ENCODE assay signal across 8 cellular contexts in genomic region chr4:169621754-169622481, GRCh38. TPM values are rescaled to one million over a fixed set of nuclear protein-coding genes. Genes with fewer than 3 reads are reported as not detected.
DNase-seq lines count a peak whose midpoint lies in the region; ATAC-seq and TF ChIP-seq lines count a peak whose summit lies in the region.

No MANE protein-coding gene starts in this region.

- no peaks in the 10 kb centered on the region for H3K9me3 ChIP-seq in trophoblast cell (ENCODE audit: insufficient read depth, low read depth, low read length)

- H3K27me3 ChIP-seq in GM06990 (replicated peaks; ENCODE audit: control insufficient read depth, insufficient read depth, low read length) (no peaks in the 10 kb centered on the region), trophoblast cell (ENCODE audit: insufficient read depth, low read length) (no peaks in the 10 kb centered on the region)

- WGBS in trophoblast cell (ENCODE audit: extremely low coverage, insufficient coverage, insufficient read length): no CpG with 5 or more reads among the region's 6 CpGs

- H3K4me3 ChIP-seq in GM06990 (replicated peaks; ENCODE audit: low read depth, low read length) (peak overlapping the region; percentile 71), trophoblast cell (ENCODE audit: low read depth, low read length) (no peak overlapping the region)

- no peak overlapping the region for H3K23ac ChIP-seq in trophoblast cell (ENCODE audit: low read length)

- H3K9ac ChIP-seq in trophoblast cell (ENCODE audit: low read length): no peak overlapping the region

- peaks cover 53% of the 10 kb centered on the region for H3K4me1 Mint-ChIP-seq in T-helper 1 cell treated with Interleukin-12 subunit alpha and Interleukin-12 subunit beta and Interleukin-4 antibody, amounts not matched to agents 30 μg/mL and 1 μg/mL, for 36 hours (ENCODE audit: low read depth)

- H4K8ac ChIP-seq in trophoblast cell (ENCODE audit: low read depth, low read length): no peak overlapping the region

- H2AFZ ChIP-seq in trophoblast cell (ENCODE audit: insufficient read depth, low read length, poor library complexity): no peak overlapping the region

- H3K27ac ChIP-seq in epithelial cell of prostate: peak overlapping the region; percentile 92
- no peak overlapping the region for H3K27ac ChIP-seq in trophoblast cell (ENCODE audit: low read depth, low read length)
- no peak overlapping the region for H3K27ac ChIP-seq in substantia nigra (ENCODE audit: low read depth, low read length, poor library complexity, severe bottlenecking)

- no peak overlapping the region for H2BK5ac ChIP-seq in trophoblast cell (ENCODE audit: low read depth, low read length, poor library complexity)

- no peak for TF ChIP-seq CTCF in GM06990 (IDR thresholded peaks at IDR 0.05; ENCODE audit: insufficient read depth, low read length, poor library complexity, severe bottlenecking)

- peaks cover 0 to 7% of the 10 kb centered on the region in 2 experiments for H3K4me1 ChIP-seq in trophoblast cell (ENCODE audit: control insufficient read depth in 1 of 2, insufficient read depth in 2 of 2, low read length in 2 of 2)

- no peaks in the 10 kb centered on the region for H3K27me3 Mint-ChIP-seq in T-helper 1 cell treated with Interleukin-12 subunit alpha and Interleukin-12 subunit beta and Interleukin-4 antibody, amounts not matched to agents 30 μg/mL and 1 μg/mL, for 36 hours (ENCODE audit: low read depth)

- no peak overlapping the region for H3K18ac ChIP-seq in trophoblast cell (ENCODE audit: low read length)

- peak overlapping the region; percentile 83 for H3K27ac Mint-ChIP-seq in T-helper 1 cell treated with Interleukin-12 subunit alpha and Interleukin-12 subunit beta and Interleukin-4 antibody, amounts not matched to agents 30 μg/mL and 1 μg/mL, for 36 hours

- H2BK120ac ChIP-seq in trophoblast cell (ENCODE audit: insufficient read depth, low read length, poor library complexity): no peak overlapping the region

- no peak overlapping the region for H3K14ac ChIP-seq in trophoblast cell (ENCODE audit: low read length)

- peak overlapping the region; percentile 83 for H3K4ac ChIP-seq in trophoblast cell (ENCODE audit: low read depth, low read length)

- H2BK12ac ChIP-seq in trophoblast cell (ENCODE audit: low read length): no peak overlapping the region

- no peak overlapping the region for H2AK5ac ChIP-seq in trophoblast cell (ENCODE audit: low read length)

- peaks cover 2% of the 10 kb centered on the region for H3K79me2 ChIP-seq in trophoblast cell (ENCODE audit: control insufficient read depth, insufficient read depth, low read length, poor library complexity)

- H4K12ac ChIP-seq in trophoblast cell (ENCODE audit: low read depth, low read length): no peak overlapping the region

- peak; percentile 7 for ATAC-seq in HG03460 (IDR thresholded peaks at IDR 0.05; ENCODE audit: unreplicated experiment)

- no peaks in the 10 kb centered on the region for H3K36me3 ChIP-seq in GM06990 (ENCODE audit: control insufficient read depth, insufficient read depth, low read length)
- H3K36me3 ChIP-seq in trophoblast cell (ENCODE audit: control insufficient read depth in 1 of 2, insufficient read depth in 2 of 2, low read length in 2 of 2): peaks cover 0 to 2% of the 10 kb centered on the region in 2 experiments

- DNase-seq in GM06990 (ENCODE audit: extremely low read depth, insufficient read length) (peak; percentile 19), epithelial cell of prostate (ENCODE audit: low read depth, low spot score) (peak; percentile 36), trophoblast cell (no peak), NCI-H1048 (lab: John Stamatoyannopoulos, UW) (no peak), T1000 (lab: John Stamatoyannopoulos, UW) (no peak), substantia nigra (lab: John Stamatoyannopoulos, UW) (no peak)

- H3K4me3 Mint-ChIP-seq in T-helper 1 cell treated with Interleukin-12 subunit alpha and Interleukin-12 subunit beta and Interleukin-4 antibody, amounts not matched to agents 30 μg/mL and 1 μg/mL, for 36 hours: peak overlapping the region; percentile 62

- H3K9me3 Mint-ChIP-seq in T-helper 1 cell treated with Interleukin-12 subunit alpha and Interleukin-12 subunit beta and Interleukin-4 antibody, amounts not matched to agents 30 μg/mL and 1 μg/mL, for 36 hours: no peaks in the 10 kb centered on the region

- peaks cover 10% of the 10 kb centered on the region for H3K79me1 ChIP-seq in trophoblast cell (ENCODE audit: low read length)

- peak overlapping the region; percentile 51 for H3K4me2 ChIP-seq in trophoblast cell (ENCODE audit: low read length)

- H3K36me3 Mint-ChIP-seq in T-helper 1 cell treated with Interleukin-12 subunit alpha and Interleukin-12 subunit beta and Interleukin-4 antibody, amounts not matched to agents 30 μg/mL and 1 μg/mL, for 36 hours (ENCODE audit: low read depth): peaks cover 8% of the 10 kb centered on the region

- no peak overlapping the region for H4K91ac ChIP-seq in trophoblast cell (ENCODE audit: low read depth, low read length)

RNA-seq across cellular contexts. Expression of gene CLCN3, which starts 1.5 kb away (rescaled TPM):
- 39.6 and 42.1 TPM in 2 replicates for polyA plus RNA-seq in trophoblast cell (2013)

RNA-seq across cellular contexts. Expression of gene NEK1, which starts 9.5 kb away (rescaled TPM):
- polyA plus RNA-seq in trophoblast cell (2013): 12.0 TPM in 2 replicates

Comparison
In these comparisons a context has a peak if more than half of its experiments do, and no peak if none do; other contexts are left out.
1. DNase-seq: peak in GM06990 (single experiment) and epithelial cell of prostate (single experiment); none in trophoblast cell (0 of 2), NCI-H1048 (single experiment), T1000 (single experiment) and substantia nigra (0 of 49).